In genomic region chr11:44967930-44968496, GRCh38 we compare ENCODE assay signal across 32 cellular contexts.
"Had no signal": no experiment of that assay in that cellular context is flagged by ENCODE, and none has a peak within 500 bp of the region (broad histone marks: within the 10 kb centered on the region; RNA-seq: fewer than 3 reads in every experiment).

No MANE protein-coding gene starts in this region.

- H3K4me3 Mint-ChIP-seq: activated CD4-positive, alpha-beta memory T cell treated with anti-CD3 and anti-CD28 coated beads, Interleukin-2, amount 10 ng/mL, durations not matched to agents 7 days and 5 days; activated CD4-positive, alpha-beta T cell treated with anti-CD3 and anti-CD28 coated beads, Interleukin-2, amount 10 ng/mL, durations not matched to agents 7 days and 5 days; activated T-cell treated with anti-CD3 and anti-CD28 coated beads, Interleukin-2, amount 50 U/mL, for 24 hours; central memory CD8-positive, alpha-beta T cell; dendritic cell treated with granulocyte-macrophage colony-stimulating factor and Interleukin-4, amounts not matched to agents 40 ng/mL and 50 ng/mL, for 4 days; mesothelial cell of epicardium; naive B cell; stimulated activated naive B cell treated with anti-CD40 and anti-IgM and Interleukin-4, amounts not matched to agents 10 μg/mL and 1 μg/mL and 100 μg/mL, for 72 hours had no signal

- H3K4me1 ChIP-seq: gastroesophageal sphincter, vagina had no signal

- DNase-seq: activated CD4-positive, alpha-beta memory T cell treated with anti-CD3 and anti-CD28 coated beads, Interleukin-2, amount 10 ng/mL, durations not matched to agents 7 days and 5 days; activated CD4-positive, alpha-beta T cell treated with anti-CD3 and anti-CD28 coated beads, Interleukin-2, amount 10 ng/mL, durations not matched to agents 7 days and 5 days; activated CD4-positive, CD25-positive, alpha-beta regulatory T cell treated with anti-CD3 and anti-CD28 coated beads, Interleukin-2, amount 50 U/mL, for 72 hours; activated CD8-positive, alpha-beta memory T cell treated with anti-CD3 and anti-CD28 coated beads, Interleukin-2, amount 50 U/mL, for 48 hours; activated gamma-delta T cell; activated naive CD4-positive, alpha-beta T cell treated with anti-CD3 and anti-CD28 coated beads, Interleukin-2, amount 50 U/mL, for 16 hours; activated T-cell treated with anti-CD3 and anti-CD28 coated beads, Interleukin-2, amount 50 U/mL, for 24 hours; amniotic stem cell; islet precursor cell; left cardiac atrium; naive B cell; occipital lobe; stimulated activated CD4-positive, alpha-beta T cell treated with anti-CD3 and anti-CD28 coated beads, Interleukin-1b, Interleukin-23, amount 100 ng/mL, for 48 hours; stimulated activated CD4-positive, alpha-beta T cell treated with anti-CD3 and anti-CD28 coated beads, Interleukin-4, amount 100 ng/mL, for 4 hours; stimulated activated CD8-positive, alpha-beta memory T cell treated with anti-CD3 and anti-CD28 coated beads, Interleukin-4, amount 100 ng/mL, for 48 hours; stimulated activated naive B cell treated with anti-CD40 and anti-IgM and Interleukin-4, amounts not matched to agents 10 μg/mL and 1 μg/mL and 100 μg/mL, for 72 hours; stomach; thyroid gland; upper lobe of left lung had no signal

- H3K36me3 Mint-ChIP-seq: mesothelial cell of epicardium; naive B cell; stimulated activated naive B cell treated with anti-CD40 and anti-IgM and Interleukin-4, amounts not matched to agents 10 μg/mL and 1 μg/mL and 100 μg/mL, for 72 hours had no signal

- H3K27ac Mint-ChIP-seq: activated CD4-positive, alpha-beta memory T cell treated with anti-CD3 and anti-CD28 coated beads, Interleukin-2, amount 10 ng/mL, durations not matched to agents 7 days and 5 days; activated CD4-positive, alpha-beta T cell treated with anti-CD3 and anti-CD28 coated beads, Interleukin-2, amount 10 ng/mL, durations not matched to agents 7 days and 5 days; activated T-cell treated with anti-CD3 and anti-CD28 coated beads, Interleukin-2, amount 50 U/mL, for 24 hours; dendritic cell treated with granulocyte-macrophage colony-stimulating factor and Interleukin-4, amounts not matched to agents 40 ng/mL and 50 ng/mL, for 4 days; mesothelial cell of epicardium had no signal

- H3K9me3 Mint-ChIP-seq: activated CD4-positive, alpha-beta memory T cell treated with anti-CD3 and anti-CD28 coated beads, Interleukin-2, amount 10 ng/mL, durations not matched to agents 7 days and 5 days; activated CD4-positive, alpha-beta T cell treated with anti-CD3 and anti-CD28 coated beads, Interleukin-2, amount 10 ng/mL, durations not matched to agents 7 days and 5 days; activated T-cell treated with anti-CD3 and anti-CD28 coated beads, Interleukin-2, amount 50 U/mL, for 24 hours; central memory CD8-positive, alpha-beta T cell; dendritic cell treated with granulocyte-macrophage colony-stimulating factor and Interleukin-4, amounts not matched to agents 40 ng/mL and 50 ng/mL, for 4 days; mesothelial cell of epicardium; naive B cell; stimulated activated naive B cell treated with anti-CD40 and anti-IgM and Interleukin-4, amounts not matched to agents 10 μg/mL and 1 μg/mL and 100 μg/mL, for 72 hours had no signal

- H3K79me2 ChIP-seq: hepatocyte had no signal

- FAIRE-seq: astrocyte, bronchial epithelial cell, endometrium, TTC549 had no signal

- H3K9me3 ChIP-seq: gastroesophageal sphincter, right atrium auricular region, stomach, thyroid gland, upper lobe of left lung, vagina had no signal

- ATAC-seq: gastroesophageal sphincter; left cardiac atrium; stimulated activated naive B cell treated with anti-CD40 and anti-IgM and Interleukin-4, amounts not matched to agents 10 μg/mL and 1 μg/mL and 100 μg/mL, for 72 hours had no signal

- H3K27ac ChIP-seq: gastroesophageal sphincter, hepatocyte, right atrium auricular region, stomach, thyroid gland, upper lobe of left lung, vagina, VCaP had no signal

- H3K4me3 ChIP-seq: gastroesophageal sphincter, hepatocyte, right atrium auricular region, smooth muscle cell, stomach, thyroid gland, upper lobe of left lung, vagina had no signal

- H3K4me2 ChIP-seq: hepatocyte, smooth muscle cell had no signal

- H3K27me3 ChIP-seq: gastroesophageal sphincter, hepatocyte, right atrium auricular region, stomach, thyroid gland, upper lobe of left lung, vagina had no signal

- H2AFZ ChIP-seq: hepatocyte had no signal

- H3K4me1 Mint-ChIP-seq: activated CD4-positive, alpha-beta memory T cell treated with anti-CD3 and anti-CD28 coated beads, Interleukin-2, amount 10 ng/mL, durations not matched to agents 7 days and 5 days; activated CD4-positive, alpha-beta T cell treated with anti-CD3 and anti-CD28 coated beads, Interleukin-2, amount 10 ng/mL, durations not matched to agents 7 days and 5 days had no signal

- H3K27me3 Mint-ChIP-seq: activated CD4-positive, alpha-beta memory T cell treated with anti-CD3 and anti-CD28 coated beads, Interleukin-2, amount 10 ng/mL, durations not matched to agents 7 days and 5 days; activated CD4-positive, alpha-beta T cell treated with anti-CD3 and anti-CD28 coated beads, Interleukin-2, amount 10 ng/mL, durations not matched to agents 7 days and 5 days; activated T-cell treated with anti-CD3 and anti-CD28 coated beads, Interleukin-2, amount 50 U/mL, for 24 hours; central memory CD8-positive, alpha-beta T cell; dendritic cell treated with granulocyte-macrophage colony-stimulating factor and Interleukin-4, amounts not matched to agents 40 ng/mL and 50 ng/mL, for 4 days; naive B cell; stimulated activated naive B cell treated with anti-CD40 and anti-IgM and Interleukin-4, amounts not matched to agents 10 μg/mL and 1 μg/mL and 100 μg/mL, for 72 hours had no signal

- H3K36me3 ChIP-seq: gastroesophageal sphincter, right atrium auricular region, stomach, thyroid gland, upper lobe of left lung, vagina had no signal
